Comparison of ENCODE assay signal across 8 cellular contexts in genomic region chr3:197665142-197665491, GRCh38.
A peak's percentile ranks its signal among the peaks of the same experiment; 100 is the strongest.
DNase-seq lines count a peak whose midpoint lies in the region; ATAC-seq and TF ChIP-seq lines count a peak whose summit lies in the region.
"Not testable (repeated sequence)": the region's sequence is repeated elsewhere in the genome, so short reads cannot be mapped to it uniquely, and the experiment has no call there.

No MANE protein-coding gene starts in this region.

- not testable (repeated sequence) for H3K4ac ChIP-seq in mesenchymal stem cell (ENCODE audit: low read depth in 1 of 2, low read length in 2 of 2)

- not testable (repeated sequence) for TF ChIP-seq CTCF in HL-60 (IDR thresholded peaks at IDR 0.05; ENCODE audit: insufficient read depth, low read length); activated CD8-positive, alpha-beta T cell treated with anti-CD3 and anti-CD28 coated beads for 36 hours (IDR thresholded peaks at IDR 0.05); suprapubic skin (IDR thresholded peaks at IDR 0.05)

- H2AK5ac ChIP-seq in mesenchymal stem cell (ENCODE audit: low read length, severe bottlenecking), result not testable (repeated sequence)

- H3K9ac ChIP-seq in mesenchymal stem cell (ENCODE audit: low read length), result not testable (repeated sequence)

- H3K18ac ChIP-seq in mesenchymal stem cell (ENCODE audit: low read depth in 1 of 2, low read length in 2 of 2), result not testable (repeated sequence)

- not testable (repeated sequence) for H4K8ac ChIP-seq in mesenchymal stem cell (ENCODE audit: low read length)

- not testable (repeated sequence) for H2BK5ac ChIP-seq in mesenchymal stem cell (ENCODE audit: low read depth, low read length, poor library complexity, severe bottlenecking)

- H3K9me3 ChIP-seq in mesenchymal stem cell (ENCODE audit: control insufficient read depth, low read length); suprapubic skin: not testable (repeated sequence)

- not testable (repeated sequence) for H2AFZ ChIP-seq in mesenchymal stem cell (ENCODE audit: low read depth, low read length)

- not testable (repeated sequence) for H3K27me3 ChIP-seq in HL-60 (ENCODE audit: insufficient read depth, poor library complexity, severe bottlenecking); mesenchymal stem cell (ENCODE audit: control insufficient read depth in 1 of 2, insufficient read depth in 1 of 2, low read length in 2 of 2); suprapubic skin

- not testable (repeated sequence) for TF ChIP-seq POLR2A in suprapubic skin (IDR thresholded peaks at IDR 0.05)

- not testable (repeated sequence) for H3K4me1 Mint-ChIP-seq in activated CD8-positive, alpha-beta T cell treated with anti-CD3 and anti-CD28 coated beads for 36 hours (ENCODE audit: low read depth); effector memory CD8-positive, alpha-beta T cell (ENCODE audit: low read depth in 2 of 2)

- H3K27me3 Mint-ChIP-seq in activated CD8-positive, alpha-beta T cell treated with anti-CD3 and anti-CD28 coated beads for 36 hours; effector memory CD8-positive, alpha-beta T cell: not testable (repeated sequence)

- TF ChIP-seq EP300 in suprapubic skin (IDR thresholded peaks at IDR 0.05), result not testable (repeated sequence)

- no CpG with 5 or more reads among the region's 32 CpGs for WGBS in mesenchymal stem cell
- WGBS in suprapubic skin, result no CpG with 5 or more reads among the region's 32 CpGs

- not testable (repeated sequence) for H2BK120ac ChIP-seq in mesenchymal stem cell (ENCODE audit: low read depth, low read length)

- not testable (repeated sequence) for H3K79me1 ChIP-seq in mesenchymal stem cell (replicated peaks; ENCODE audit: low read length, poor library complexity, severe bottlenecking)

- not testable (repeated sequence) for H3K9me3 Mint-ChIP-seq in activated CD8-positive, alpha-beta T cell treated with anti-CD3 and anti-CD28 coated beads for 36 hours; effector memory CD8-positive, alpha-beta T cell

- not testable (repeated sequence) for H3K23ac ChIP-seq in mesenchymal stem cell (ENCODE audit: low read length in 2 of 2)

- not testable (repeated sequence) for H4K91ac ChIP-seq in mesenchymal stem cell (ENCODE audit: low read length)

- peak overlapping the region; percentile 89 for H3K4me2 ChIP-seq in mesenchymal stem cell (ENCODE audit: low read length, poor library complexity, severe bottlenecking)

- not testable (repeated sequence) for DNase-seq in HL-60 (ENCODE audit: low read depth in 1 of 2, low spot score in 1 of 2); activated CD8-positive, alpha-beta T cell treated with anti-CD3 and anti-CD28 coated beads for 36 hours; effector memory CD8-positive, alpha-beta T cell; mesenchymal stem cell; suprapubic skin (ENCODE audit: low spot score in 2 of 2)

- H3K4me3 ChIP-seq in GM08714 (ENCODE audit: low read length), result peak overlapping the region; percentile 40; the same call in 1 of the 2 replicates
- H3K4me3 ChIP-seq in HL-60 (replicated peaks; ENCODE audit: insufficient read depth, low read length), result peak overlapping the region; percentile 25
- H3K4me3 ChIP-seq in mesenchymal stem cell (ENCODE audit: insufficient read depth in 1 of 2, low read depth in 1 of 2, low read length in 2 of 2), result peak overlapping the region in 1 of 2 experiments; percentile 39
- peak overlapping the region; percentile 41 for H3K4me3 ChIP-seq in suprapubic skin

- CTCF ChIA-PET in activated CD8-positive, alpha-beta T cell treated with anti-CD3 and anti-CD28 coated beads for 36 hours (lab: Charles Lee), result not testable (repeated sequence)

- POLR2A ChIA-PET in activated CD8-positive, alpha-beta T cell treated with anti-CD3 and anti-CD28 coated beads for 36 hours (lab: Charles Lee), result not testable (repeated sequence)

- not testable (repeated sequence) for H3K36me3 ChIP-seq in mesenchymal stem cell (ENCODE audit: control insufficient read depth in 1 of 2, insufficient read depth in 2 of 2, low read depth in 1 of 2, low read length in 2 of 2); suprapubic skin

- H3K27ac Mint-ChIP-seq in activated CD8-positive, alpha-beta T cell treated with anti-CD3 and anti-CD28 coated beads for 36 hours, result peak overlapping the region; percentile 66
- H3K27ac Mint-ChIP-seq in effector memory CD8-positive, alpha-beta T cell, result not testable (repeated sequence)

- H2BK15ac ChIP-seq in mesenchymal stem cell (ENCODE audit: low read depth, poor library complexity, severe bottlenecking), result not testable (repeated sequence)

- H3K14ac ChIP-seq in mesenchymal stem cell (ENCODE audit: low read length in 2 of 2), result not testable (repeated sequence)

- not testable (repeated sequence) for H3K4me1 ChIP-seq in mesenchymal stem cell (ENCODE audit: control insufficient read depth, insufficient read depth, low read depth, low read length); suprapubic skin

- intact Hi-C loops in activated CD8-positive, alpha-beta T cell treated with anti-CD3 and anti-CD28 coated beads for 36 hours (cut with micrococcal nuclease), result not testable (repeated sequence)

- H3K4me3 Mint-ChIP-seq in activated CD8-positive, alpha-beta T cell treated with anti-CD3 and anti-CD28 coated beads for 36 hours, result peak overlapping the region; percentile 62
- not testable (repeated sequence) for H3K4me3 Mint-ChIP-seq in effector memory CD8-positive, alpha-beta T cell

- H3K27ac ChIP-seq in HL-60 (replicated peaks); mesenchymal stem cell (ENCODE audit: low read length, poor library complexity, severe bottlenecking); suprapubic skin: not testable (repeated sequence)

- H2BK12ac ChIP-seq in mesenchymal stem cell (ENCODE audit: low read length in 2 of 2), result not testable (repeated sequence)

- not testable (repeated sequence) for H3K36me3 Mint-ChIP-seq in activated CD8-positive, alpha-beta T cell treated with anti-CD3 and anti-CD28 coated beads for 36 hours (ENCODE audit: low read depth); effector memory CD8-positive, alpha-beta T cell (ENCODE audit: insufficient read depth)

- ATAC-seq in GM19468 (IDR thresholded peaks at IDR 0.05; ENCODE audit: extremely low read depth, unreplicated experiment) (peak; percentile 83), HG02884 (IDR thresholded peaks at IDR 0.05; ENCODE audit: unreplicated experiment) (peak; percentile 79)
- peak; percentile 92 for ATAC-seq in activated CD8-positive, alpha-beta T cell treated with anti-CD3 and anti-CD28 coated beads for 36 hours
- peak; percentile 93 for ATAC-seq in effector memory CD8-positive, alpha-beta T cell (replicated peaks)
